8 cellular contexts compared by ENCODE assay signal in genomic region chr14:92747701-92748258, GRCh38. TPM values are rescaled to one million over a fixed set of nuclear protein-coding genes. Genes with fewer than 3 reads are reported as not detected.
DNase-seq lines count a peak whose midpoint lies in the region; ATAC-seq and TF ChIP-seq lines count a peak whose summit lies in the region.

No MANE protein-coding gene starts in this region.

- H3K4me1 Mint-ChIP-seq in CD4-positive, alpha-beta memory T cell: peaks cover 20 to 41% (median 31%) of the 10 kb centered on the region in 4 donors
- H3K4me1 Mint-ChIP-seq in activated naive CD8-positive, alpha-beta T cell treated with anti-CD3 and anti-CD28 coated beads, Interleukin-2, amount 50 U/mL, for 24 hours: peaks cover 34% of the 10 kb centered on the region

- H3K79me2 ChIP-seq in hepatocyte: peaks cover 35% of the 10 kb centered on the region

- peak; percentile 30 for ATAC-seq in activated naive CD8-positive, alpha-beta T cell treated with anti-CD3 and anti-CD28 coated beads, Interleukin-2, amount 50 U/mL, for 24 hours
- no peak for ATAC-seq in GM21360 (IDR thresholded peaks at IDR 0.05; ENCODE audit: unreplicated experiment)

- H3K9me2 ChIP-seq in hepatocyte (replicated peaks; ENCODE audit: insufficient read depth): no peaks in the 10 kb centered on the region

- no peaks in the 10 kb centered on the region for H3K27me3 ChIP-seq in CD4-positive, alpha-beta memory T cell (ENCODE audit: insufficient read depth, low read length)
- no peaks in the 10 kb centered on the region for H3K27me3 ChIP-seq in hepatocyte

- peaks cover 0 to 3% (median 0%) of the 10 kb centered on the region in 8 donors for H3K9me3 Mint-ChIP-seq in CD4-positive, alpha-beta memory T cell
- no peaks in the 10 kb centered on the region for H3K9me3 Mint-ChIP-seq in activated naive CD8-positive, alpha-beta T cell treated with anti-CD3 and anti-CD28 coated beads, Interleukin-2, amount 50 U/mL, for 24 hours

- H2AFZ ChIP-seq in hepatocyte: peak overlapping the region; percentile 89

- H3K36me3 Mint-ChIP-seq in CD4-positive, alpha-beta memory T cell: no peaks in the 10 kb centered on the region
- no peaks in the 10 kb centered on the region for H3K36me3 Mint-ChIP-seq in activated naive CD8-positive, alpha-beta T cell treated with anti-CD3 and anti-CD28 coated beads, Interleukin-2, amount 50 U/mL, for 24 hours (ENCODE audit: low read depth)

- H3K27ac ChIP-seq in CD4-positive, alpha-beta memory T cell (ENCODE audit: low read depth, low read length): no peak overlapping the region
- H3K27ac ChIP-seq in hepatocyte: peak overlapping the region; percentile 86

- no peaks in the 10 kb centered on the region for H4K20me1 ChIP-seq in hepatocyte (ENCODE audit: insufficient read depth, poor library complexity, severe bottlenecking)

- H3K4me3 ChIP-seq in CD4-positive, alpha-beta memory T cell (ENCODE audit: low read length in 2 of 2): peak overlapping the region; percentile 55 to 76
- H3K4me3 ChIP-seq in HFF-Myc (replicated peaks; ENCODE audit: low read depth, low read length) (peak overlapping the region; percentile 65), hepatocyte (peak overlapping the region; percentile 84), skeletal muscle cell (ENCODE audit: low read depth, low read length) (peak overlapping the region; percentile 60)

- POLR2A ChIA-PET in CD4-positive, alpha-beta memory T cell (lab: Charles Lee; ENCODE audit: partially characterized antibody): interaction anchor here (3.7 kb wide), 1 partner anchor 46 kb away, joined by 17 read pairs; the partner anchor contains the start of gene GOLGA5

- no peaks in the 10 kb centered on the region for H3K36me3 ChIP-seq in CD4-positive, alpha-beta memory T cell (ENCODE audit: insufficient read depth, low read length)
- no peaks in the 10 kb centered on the region for H3K36me3 ChIP-seq in hepatocyte (replicated peaks; ENCODE audit: insufficient read depth, low read depth)

- peaks cover 5 to 19% of the 10 kb centered on the region in 2 donors for H3K27me3 Mint-ChIP-seq in CD4-positive, alpha-beta memory T cell
- peaks cover 55% of the 10 kb centered on the region for H3K27me3 Mint-ChIP-seq in activated naive CD8-positive, alpha-beta T cell treated with anti-CD3 and anti-CD28 coated beads, Interleukin-2, amount 50 U/mL, for 24 hours

- peak overlapping the region; percentile 89 for H3K4me2 ChIP-seq in hepatocyte

- no peak for DNase-seq in CD4-positive, alpha-beta memory T cell
- DNase-seq in HFF-Myc (ENCODE audit: extremely low read depth, low read depth) (no peak), hepatocyte (ENCODE audit: low spot score) (peak; percentile 26), skeletal muscle cell (ENCODE audit: low read depth) (no peak), NCI-H2196 treated with DMSO at 0.1 percent for 48 hours (lab: John Stamatoyannopoulos, UW; ENCODE audit: unreplicated experiment) (no peak), NCI-H1092 treated with DMSO at 0.1 percent for 48 hours (lab: John Stamatoyannopoulos, UW) (no peak)
- DNase-seq in activated naive CD8-positive, alpha-beta T cell treated with anti-CD3 and anti-CD28 coated beads, Interleukin-2, amount 50 U/mL, for 24 hours: no peak

- H3K4me3 Mint-ChIP-seq in CD4-positive, alpha-beta memory T cell: peak overlapping the region; percentile 85 to 94 (median 88)
- peak overlapping the region; percentile 75 for H3K4me3 Mint-ChIP-seq in activated naive CD8-positive, alpha-beta T cell treated with anti-CD3 and anti-CD28 coated beads, Interleukin-2, amount 50 U/mL, for 24 hours

- TF ChIP-seq CTCF in HFF-Myc (IDR thresholded peaks at IDR 0.05; ENCODE audit: low read depth, low read length, missing control alignments) (no peak), hepatocyte (IDR thresholded peaks at IDR 0.05; ENCODE audit: poor library complexity) (no peak)

- intact Hi-C loops in CD4-positive, alpha-beta memory T cell (cut with micrococcal nuclease): loop anchor here (1.0 kb wide), 1 partner anchor 47 kb away; the partner anchor contains the start of gene GOLGA5

- peak overlapping the region in 6 of 7 donors; percentile 36 to 82 (median 71) for H3K27ac Mint-ChIP-seq in CD4-positive, alpha-beta memory T cell
- H3K27ac Mint-ChIP-seq in activated naive CD8-positive, alpha-beta T cell treated with anti-CD3 and anti-CD28 coated beads, Interleukin-2, amount 50 U/mL, for 24 hours: peak overlapping the region; percentile 65

- H3K4me1 ChIP-seq in CD4-positive, alpha-beta memory T cell (ENCODE audit: insufficient read depth, low read length): peaks cover 21% of the 10 kb centered on the region
- H3K4me1 ChIP-seq in hepatocyte (ENCODE audit: insufficient read depth): no peaks in the 10 kb centered on the region

- no peaks in the 10 kb centered on the region for H3K9me3 ChIP-seq in CD4-positive, alpha-beta memory T cell (ENCODE audit: control insufficient read depth in 1 of 2, low read length in 2 of 2)
- no peaks in the 10 kb centered on the region for H3K9me3 ChIP-seq in hepatocyte (ENCODE audit: low read depth)

- WGBS in hepatocyte (ENCODE audit: low lambda C conversion rate, missing lambda C conversion rate): 6% methylated on average over 16 of the region's 16 CpGs

- CTCF ChIA-PET in CD4-positive, alpha-beta memory T cell (lab: Charles Lee; ENCODE audit: partially characterized antibody): interaction anchor here (0.9 to 1.5 kb wide), 2 partner anchors 33 to 66 kb away, joined by 3 read pairs; no protein-coding TSS in a partner anchor

RNA-seq across cellular contexts. Expression of gene LGMN, which starts 0.6 kb away (rescaled TPM):
- total RNA-seq in CD4-positive, alpha-beta memory T cell: 10 to 100 TPM; 14.0 TPM
- polyA plus RNA-seq in CD4-positive, alpha-beta memory T cell: 10 to 100 TPM in 1 of 2 donors, 1 to 10 TPM in 1; 9.6 to 10.6 TPM
- total RNA-seq in hepatocyte: 125 and 130 TPM in 2 replicates
- polyA plus RNA-seq in hepatocyte: 139 and 169 TPM in 2 replicates

RNA-seq across cellular contexts. Expression of gene GOLGA5, which starts 46.3 kb away (rescaled TPM):
- 10 to 100 TPM; 27.4 to 29.8 TPM for total RNA-seq in CD4-positive, alpha-beta memory T cell
- polyA plus RNA-seq in CD4-positive, alpha-beta memory T cell: 10 to 100 TPM; 18.0 to 26.8 TPM
- total RNA-seq in hepatocyte: 62.4 and 63.9 TPM in 2 replicates
- 50.0 and 52.7 TPM in 2 replicates for polyA plus RNA-seq in hepatocyte
